22 cellular contexts compared by ENCODE assay signal in genomic region chr7:109963741-109964140, GRCh38.
DNase-seq lines count a peak whose midpoint lies in the region; ATAC-seq, FAIRE-seq and TF ChIP-seq lines count a peak whose summit lies in the region.
"Had no signal": no experiment of that assay in that cellular context is flagged by ENCODE, and none has a peak within 500 bp of the region (broad histone marks: within the 10 kb centered on the region; RNA-seq: fewer than 3 reads in every experiment).

No MANE protein-coding gene starts in this region.

- H3K27me3 ChIP-seq in bronchial epithelial cell (ENCODE audit: control insufficient read depth, insufficient read depth, low read length), result no peaks in the 10 kb centered on the region
- no peaks in the 10 kb centered on the region for H3K27me3 ChIP-seq in foreskin keratinocyte
- no peaks in the 10 kb centered on the region for H3K27me3 ChIP-seq in body of pancreas
- H3K27me3 ChIP-seq: BLaER1 treated with 17β-estradiol and CSF1 and Interleukin-3, amounts not matched to agents 10 nM and 100 nM had no signal

- intact Hi-C loops in body of pancreas (cut with DNase I), result no loop called here

- 91 to 95% methylated on average over 3 of the region's 3 CpGs for WGBS in body of pancreas, 2 donors

- H3K9me3 ChIP-seq in body of pancreas, result no peaks in the 10 kb centered on the region
- H3K9me3 ChIP-seq: A549; BLaER1 treated with 17β-estradiol and CSF1 and Interleukin-3, amounts not matched to agents 10 nM and 100 nM; Caco-2 had no signal

- no peak overlapping the region for H3K27ac ChIP-seq in foreskin keratinocyte
- no peak overlapping the region for H3K27ac ChIP-seq in body of pancreas
- H3K27ac ChIP-seq: 22Rv1; A549; BLaER1 treated with 17β-estradiol and CSF1 and Interleukin-3, amounts not matched to agents 10 nM and 100 nM; C4-2B had no signal

- no peaks in the 10 kb centered on the region for H3K4me1 ChIP-seq in foreskin keratinocyte
- H3K4me1 ChIP-seq in body of pancreas, result no peaks in the 10 kb centered on the region
- H3K4me1 ChIP-seq: A549; BLaER1 treated with 17β-estradiol and CSF1 and Interleukin-3, amounts not matched to agents 10 nM and 100 nM; Caco-2 had no signal

- H3K36me3 ChIP-seq in bronchial epithelial cell (ENCODE audit: control insufficient read depth, insufficient read depth, low read length) (no peaks in the 10 kb centered on the region), body of pancreas (replicated peaks in 1 of 2; ENCODE audit: insufficient read depth in 1 of 2, low read depth in 2 of 2) (no peaks in the 10 kb centered on the region)
- H3K36me3 ChIP-seq: BLaER1 treated with 17β-estradiol and CSF1 and Interleukin-3, amounts not matched to agents 10 nM and 100 nM had no signal

- TF ChIP-seq POLR2A in body of pancreas (IDR thresholded peaks at IDR 0.05), result no peak

- TF ChIP-seq CTCF in bronchial epithelial cell (IDR thresholded peaks at IDR 0.05; ENCODE audit: insufficient read depth, low read length, severe bottlenecking) (no peak), foreskin keratinocyte (conservative IDR thresholded peaks at IDR 0.05) (no peak), body of pancreas (IDR thresholded peaks at IDR 0.05) (no peak)

- no peak for FAIRE-seq in bronchial epithelial cell (lab: Jason Lieb, UNC)
- FAIRE-seq: A549, D721Med, GM12891, GM19239 had no signal

- DNase-seq in ELR (ENCODE audit: low read depth) (peak; percentile 13), bronchial epithelial cell (ENCODE audit: low read depth) (peak; percentile 35), foreskin keratinocyte (no peak), iPS-NIHi11 (ENCODE audit: low spot score) (no peak), body of pancreas (no peak)
- DNase-seq: AML-193; Caco-2; Calu3; CD4-positive, alpha-beta T cell; CD8-positive, alpha-beta T cell; DMS79; DND-41; EL; GF-D8 had no signal

- peak; percentile 49 for ATAC-seq in foreskin keratinocyte
- ATAC-seq in HG02870 (IDR thresholded peaks at IDR 0.05; ENCODE audit: unreplicated experiment), result no peak
- ATAC-seq in body of pancreas, result no peak
- ATAC-seq: A549; CD8-positive, alpha-beta T cell had no signal

- H3K4me3 ChIP-seq in bronchial epithelial cell (ENCODE audit: low read depth, low read length) (no peak overlapping the region), body of pancreas (no peak overlapping the region)
- H3K4me3 ChIP-seq: A549; BLaER1 treated with 17β-estradiol and CSF1 and Interleukin-3, amounts not matched to agents 10 nM and 100 nM had no signal

Comparison
In these comparisons a context has a peak if more than half of its experiments do, and no peak if none do; other contexts are left out.
1. DNase-seq: peak in ELR (single experiment) and bronchial epithelial cell (single experiment); none in foreskin keratinocyte (0 of 2), iPS-NIHi11 (single experiment) and body of pancreas (0 of 4).